ENCODE assay signal across 5 cellular contexts in the genomic region with DNA sequence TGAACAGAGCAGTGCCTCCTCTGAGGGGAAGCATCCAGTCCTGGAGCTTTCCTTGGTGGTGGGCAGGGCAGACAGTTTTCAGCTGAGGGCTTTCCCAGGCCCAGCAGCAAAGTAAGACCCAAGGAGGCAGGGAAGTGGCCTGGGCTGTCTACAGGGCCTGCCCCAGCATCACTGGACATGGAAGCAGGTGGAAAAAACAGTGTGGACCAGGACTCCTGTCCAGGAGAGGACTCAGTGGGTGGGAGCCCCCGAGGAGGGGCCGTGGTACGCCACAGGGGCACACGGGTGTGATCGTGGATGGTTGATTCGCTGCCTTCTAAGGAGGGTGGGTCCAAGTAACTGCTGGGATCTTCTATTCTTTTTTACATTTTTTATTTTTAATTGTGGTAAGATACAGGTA.
"Had no signal": no experiment of that assay in that cellular context is flagged by ENCODE, and none has a peak within 500 bp of the region (broad histone marks: within the 10 kb centered on the region; RNA-seq: fewer than 3 reads in every experiment).

No MANE protein-coding gene starts in this region.

- ATAC-seq: GM23338, K562 had no signal

- H3K4me3 ChIP-seq: GM23338, K562 had no signal

- DNase-seq: H9, HCEC 1CT, IMR-90 had no signal
